In genomic region chr13:109158383-109158782, GRCh38 we compare ENCODE assay signal across 1 cellular context.
TF ChIP-seq lines count a peak whose summit lies in the region.

No MANE protein-coding gene starts in this region.

TF ChIP-seq in IMR-90, 13 proteins besides CTCF, POLR2A, EP300 and RAD21:
- TF ChIP-seq RCOR1 (IDR thresholded peaks at IDR 0.05; ENCODE audit: insufficient replicate concordance, low read length) (no peak), MAZ (IDR thresholded peaks at IDR 0.05; ENCODE audit: borderline replicate concordance, low read depth, low read length) (no peak), MXI1 (IDR thresholded peaks at IDR 0.05; ENCODE audit: borderline replicate concordance, low read depth, low read length) (no peak), SMC3 (IDR thresholded peaks at IDR 0.05; ENCODE audit: low read depth, low read length) (no peak), RFX5 (IDR thresholded peaks at IDR 0.05; ENCODE audit: low read depth, low read length) (no peak), BHLHE40 (IDR thresholded peaks at IDR 0.05; ENCODE audit: low read depth, low read length) (no peak), MAFK (IDR thresholded peaks at IDR 0.05; ENCODE audit: low read depth, low read length) (no peak), FOS (IDR thresholded peaks at IDR 0.05; ENCODE audit: low read depth, low read length) (no peak), ELK1 (IDR thresholded peaks at IDR 0.05; ENCODE audit: borderline replicate concordance, low read depth, low read length) (no peak), CHD1 (IDR thresholded peaks at IDR 0.05; ENCODE audit: low read depth, low read length) (no peak), NFE2L2 (IDR thresholded peaks at IDR 0.05; ENCODE audit: low read depth, low read length) (no peak)
